12 cellular contexts compared by ENCODE assay signal in the genomic region with DNA sequence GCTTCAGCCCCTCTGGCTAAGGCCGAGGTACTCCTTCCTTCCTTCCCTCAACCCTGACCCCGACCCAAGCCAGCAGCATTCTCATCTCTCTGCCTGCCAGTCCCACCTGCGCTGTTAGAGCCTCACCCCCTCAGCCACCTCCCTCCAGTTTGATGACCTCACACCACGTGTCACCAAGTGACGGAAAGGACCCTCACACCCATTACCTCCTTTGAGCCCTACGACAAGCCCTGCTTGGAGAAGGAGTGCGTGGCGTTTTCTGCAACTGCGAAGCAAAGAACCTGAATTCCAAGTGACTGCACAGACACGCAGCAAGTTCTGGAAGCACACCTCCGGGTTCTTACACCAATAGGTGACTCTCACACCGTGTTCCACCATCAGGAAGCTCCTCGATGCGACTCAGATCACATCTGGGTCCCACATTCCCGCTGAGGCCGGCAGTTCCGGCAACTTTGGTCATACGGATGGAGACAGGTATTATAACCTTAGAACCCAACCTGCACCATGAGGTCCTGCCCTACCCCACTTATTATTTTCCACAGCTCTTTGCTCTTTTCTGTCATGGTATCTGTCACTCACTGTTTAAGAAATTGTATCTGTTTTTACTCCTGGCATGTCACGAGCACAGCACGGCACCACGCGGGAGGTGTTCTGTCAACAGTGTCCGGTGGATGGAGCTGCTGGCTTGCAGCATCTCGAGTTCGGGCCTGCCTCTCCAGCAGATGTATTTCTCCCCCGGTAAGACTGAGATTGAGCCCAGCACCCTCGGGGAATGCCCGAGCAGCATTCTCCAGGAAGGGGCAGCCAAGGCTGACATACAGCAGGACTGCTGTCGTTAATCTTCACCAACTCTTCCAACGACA. TPM values are rescaled to one million over a fixed set of nuclear protein-coding genes. Genes with fewer than 3 reads are reported as not detected.
DNase-seq lines count a peak whose midpoint lies in the region; FAIRE-seq and TF ChIP-seq lines count a peak whose summit lies in the region.
"Had no signal": no experiment of that assay in that cellular context is flagged by ENCODE, and none has a peak within 500 bp of the region (broad histone marks: within the 10 kb centered on the region; RNA-seq: fewer than 3 reads in every experiment).

No MANE protein-coding gene starts in this region.

- DNase-seq in endothelial cell (ENCODE audit: low spot score), result no peak
- peak; percentile 66 for DNase-seq in osteoblast (ENCODE audit: insufficient read length, low spot score, missing footprints)
- no peak for DNase-seq in urothelium cell line (ENCODE audit: low spot score)
- no peak for DNase-seq in mesendoderm
- no peak for DNase-seq in activated CD4-positive, alpha-beta T cell treated with anti-CD3 and anti-CD28 coated beads, Interleukin-2, amount 50 U/mL, for 48 hours
- DNase-seq in T-helper 2 cell, result no peak

- no CpG with 5 or more reads among the region's 30 CpGs for WGBS in mesendoderm (ENCODE audit: extremely low coverage, insufficient coverage, low lambda C conversion rate)

- H2BK5ac ChIP-seq in mesendoderm (ENCODE audit: low read length), result no peak overlapping the region

- H3K18ac ChIP-seq in mesendoderm (ENCODE audit: low read length), result no peak overlapping the region

- FAIRE-seq in urothelium cell line (lab: Jason Lieb, UNC), result peak; percentile 35
- FAIRE-seq: GM19239 had no signal

- H3K4me2 ChIP-seq in Loucy (ENCODE audit: low read depth, low read length, poor library complexity, severe bottlenecking) (peak overlapping the region; percentile 36), osteoblast (ENCODE audit: insufficient read depth, low read length) (no peak overlapping the region), mesendoderm (ENCODE audit: low read length) (no peak overlapping the region)

- H2AFZ ChIP-seq in Loucy (ENCODE audit: low read length) (0 out of 2 replicates have a peak overlapping the region, but pooled peaks have one; percentile 8), osteoblast (ENCODE audit: low read length) (no peak overlapping the region)

- H3K4me3 ChIP-seq in Loucy (ENCODE audit: low read length, poor library complexity, severe bottlenecking) (no peak overlapping the region), osteoblast (ENCODE audit: insufficient read depth, low read length) (no peak overlapping the region), mesendoderm (ENCODE audit: low read length) (no peak overlapping the region)
- H3K4me3 ChIP-seq: BLaER1 treated with 17β-estradiol and CSF1 and Interleukin-3, amounts not matched to agents 10 nM and 100 nM had no signal

- no peaks in the 10 kb centered on the region for H3K9me2 ChIP-seq in Loucy (replicated peaks; ENCODE audit: low read depth, low read length)

- no peaks in the 10 kb centered on the region for H3K79me1 ChIP-seq in mesendoderm (ENCODE audit: low read length)

- H3K79me2 ChIP-seq in Loucy (ENCODE audit: insufficient read depth, low read length) (no peaks in the 10 kb centered on the region), osteoblast (ENCODE audit: insufficient read depth, low read length) (no peaks in the 10 kb centered on the region), mesendoderm (ENCODE audit: control insufficient read depth, insufficient read depth, low read length) (no peaks in the 10 kb centered on the region)

- H3K9me3 Mint-ChIP-seq in endothelial cell (ENCODE audit: unreplicated experiment), result no peaks in the 10 kb centered on the region
- H3K9me3 Mint-ChIP-seq: CD4-positive, CD25-positive, alpha-beta regulatory T cell had no signal

- TF ChIP-seq CTCF in Loucy (conservative IDR thresholded peaks at IDR 0.05; ENCODE audit: low read length) (no peak), endothelial cell (IDR thresholded peaks at IDR 0.05; ENCODE audit: unreplicated experiment) (no peak), osteoblast (IDR thresholded peaks at IDR 0.05; ENCODE audit: extremely low read depth, low read depth, low read length) (no peak)

- H3K9me3 ChIP-seq in Loucy (ENCODE audit: insufficient read depth, low read depth, low read length) (no peaks in the 10 kb centered on the region), osteoblast (ENCODE audit: low read depth, low read length) (no peaks in the 10 kb centered on the region)
- H3K9me3 ChIP-seq: BLaER1 treated with 17β-estradiol and CSF1 and Interleukin-3, amounts not matched to agents 10 nM and 100 nM had no signal

- H3K23ac ChIP-seq in mesendoderm (ENCODE audit: low read length), result no peak overlapping the region

- H3K4me1 ChIP-seq in Loucy (ENCODE audit: insufficient read depth, low read length, poor library complexity, severe bottlenecking) (peaks cover 72% of the 10 kb centered on the region), osteoblast (ENCODE audit: insufficient read depth, low read length) (no peaks in the 10 kb centered on the region), mesendoderm (ENCODE audit: control insufficient read depth, low read depth, low read length) (peaks cover 2% of the 10 kb centered on the region)

- H2BK15ac ChIP-seq in mesendoderm (replicated peaks; ENCODE audit: low read depth), result no peak overlapping the region

- no peak overlapping the region for H3K56ac ChIP-seq in mesendoderm (ENCODE audit: low read length)

- H2BK120ac ChIP-seq in mesendoderm (ENCODE audit: low read depth, low read length), result no peak overlapping the region

- H3K4me1 Mint-ChIP-seq in endothelial cell (ENCODE audit: unreplicated experiment), result peaks cover 12% of the 10 kb centered on the region

- no peaks in the 10 kb centered on the region for H3F3A ChIP-seq in Loucy (ENCODE audit: low read depth)

- H4K20me1 ChIP-seq in Loucy (ENCODE audit: insufficient read depth, low read length, poor library complexity, severe bottlenecking) (no peaks in the 10 kb centered on the region), osteoblast (ENCODE audit: insufficient read depth, low read length) (no peaks in the 10 kb centered on the region)
- H4K20me1 ChIP-seq: BLaER1 treated with 17β-estradiol and CSF1 and Interleukin-3, amounts not matched to agents 10 nM and 100 nM had no signal

- H3K9ac ChIP-seq in Loucy (ENCODE audit: low read depth, low read length, poor library complexity, severe bottlenecking), result peak overlapping the region; percentile 48
- H3K9ac ChIP-seq in mesendoderm (ENCODE audit: low read length), result no peak overlapping the region
- H3K9ac ChIP-seq: BLaER1 treated with 17β-estradiol and CSF1 and Interleukin-3, amounts not matched to agents 10 nM and 100 nM had no signal

- no peak overlapping the region for H3K27ac Mint-ChIP-seq in endothelial cell (ENCODE audit: unreplicated experiment)
- H3K27ac Mint-ChIP-seq: CD4-positive, CD25-positive, alpha-beta regulatory T cell had no signal

- no peak overlapping the region for H3K27ac ChIP-seq in osteoblast (ENCODE audit: low read depth, low read length)
- no peak overlapping the region for H3K27ac ChIP-seq in mesendoderm (ENCODE audit: low read depth, low read length)
- H3K27ac ChIP-seq: BLaER1 treated with 17β-estradiol and CSF1 and Interleukin-3, amounts not matched to agents 10 nM and 100 nM; HL-60 had no signal

- no peak overlapping the region for H2AK5ac ChIP-seq in mesendoderm (ENCODE audit: low read length)

- no peaks in the 10 kb centered on the region for H3K36me3 Mint-ChIP-seq in endothelial cell (ENCODE audit: low read depth, unreplicated experiment)
- H3K36me3 Mint-ChIP-seq: CD4-positive, CD25-positive, alpha-beta regulatory T cell had no signal

- peak overlapping the region; percentile 5 for H3K4me3 Mint-ChIP-seq in endothelial cell (ENCODE audit: unreplicated experiment)
- H3K4me3 Mint-ChIP-seq: CD4-positive, CD25-positive, alpha-beta regulatory T cell had no signal

- H4K5ac ChIP-seq in mesendoderm (ENCODE audit: low read length), result no peak overlapping the region

- H3K27me3 Mint-ChIP-seq in endothelial cell (ENCODE audit: unreplicated experiment), result peaks cover 7% of the 10 kb centered on the region

- H3K27me3 ChIP-seq in Loucy (ENCODE audit: insufficient read depth, low read length, poor library complexity, severe bottlenecking), result no peaks in the 10 kb centered on the region
- peaks cover 26% of the 10 kb centered on the region for H3K27me3 ChIP-seq in osteoblast (ENCODE audit: insufficient read depth, low read length)
- H3K27me3 ChIP-seq in mesendoderm (ENCODE audit: insufficient read depth, low read length, poor library complexity), result no peaks in the 10 kb centered on the region

- no peaks in the 10 kb centered on the region for H3K36me3 ChIP-seq in Loucy (ENCODE audit: insufficient read depth, low read length)
- H3K36me3 ChIP-seq in osteoblast (ENCODE audit: insufficient read depth, low read length), result no peaks in the 10 kb centered on the region
- no peaks in the 10 kb centered on the region for H3K36me3 ChIP-seq in mesendoderm (ENCODE audit: control insufficient read depth, insufficient read depth, low read length)
- H3K36me3 ChIP-seq: BLaER1 treated with 17β-estradiol and CSF1 and Interleukin-3, amounts not matched to agents 10 nM and 100 nM had no signal

- H3K4ac ChIP-seq in mesendoderm (ENCODE audit: low read depth, low read length), result no peak overlapping the region

- no peak overlapping the region for H4K8ac ChIP-seq in mesendoderm (ENCODE audit: low read depth, low read length)

RNA-seq across cellular contexts. Expression of gene SLC6A12, which starts 5.0 kb away (rescaled TPM):
- total RNA-seq in endothelial cell (ENCODE audit: unreplicated experiment) (0.26 TPM), osteoblast (not detected in 2 replicates)
- polyA plus RNA-seq in mesendoderm (2013, experiment 1 of 2), result 0.15 TPM
- 0.15 TPM for polyA plus RNA-seq in mesendoderm (2013, experiment 2 of 2)
- total RNA-seq: CD4-positive, CD25-positive, alpha-beta regulatory T cell had no signal
- polyA plus RNA-seq: CD4-positive, CD25-positive, alpha-beta regulatory T cell had no signal

RNA-seq across cellular contexts. Expression of gene SLC6A13, which starts 43.7 kb away (rescaled TPM):
- total RNA-seq in endothelial cell (ENCODE audit: unreplicated experiment) (0.90 TPM), osteoblast (not detected in 2 replicates)
- polyA plus RNA-seq in mesendoderm (2013, experiment 1 of 2), result 0.06 TPM
- polyA plus RNA-seq in mesendoderm (2013, experiment 2 of 2), result 0.10 TPM
- total RNA-seq: A172 had no signal
- polyA plus RNA-seq: CD4-positive, CD25-positive, alpha-beta regulatory T cell had no signal
